In genomic region chr4:178414881-178415446, GRCh38 we compare ENCODE assay signal across 26 cellular contexts.
"Had no signal": no experiment of that assay in that cellular context is flagged by ENCODE, and none has a peak within 500 bp of the region (broad histone marks: within the 10 kb centered on the region; RNA-seq: fewer than 3 reads in every experiment).

No MANE protein-coding gene starts in this region.

- H2AFZ ChIP-seq: hepatocyte had no signal

- H3K4me1 Mint-ChIP-seq: activated B cell treated with CpG ODN at 0.5 μM for 24 hours; activated naive CD8-positive, alpha-beta T cell treated with anti-CD3 and anti-CD28 coated beads, Interleukin-2, amount 10 ng/mL, durations not matched to agents 7 days and 5 days; central memory CD8-positive, alpha-beta T cell; immature natural killer cell; naive thymus-derived CD8-positive, alpha-beta T cell had no signal

- H3K9me3 ChIP-seq: breast epithelium, esophagus muscularis mucosa, vagina had no signal

- H3K27ac ChIP-seq: breast epithelium, esophagus muscularis mucosa, hepatocyte, left lung, tibial nerve, vagina had no signal

- H3K9me3 Mint-ChIP-seq: activated naive CD8-positive, alpha-beta T cell treated with anti-CD3 and anti-CD28 coated beads, Interleukin-2, amount 10 ng/mL, durations not matched to agents 7 days and 5 days had no signal

- H3K4me3 Mint-ChIP-seq: activated B cell treated with CpG ODN at 0.5 μM for 24 hours; activated naive CD4-positive, alpha-beta T cell treated with anti-CD3 and anti-CD28 coated beads for 36 hours; activated naive CD8-positive, alpha-beta T cell treated with anti-CD3 and anti-CD28 coated beads, Interleukin-2, amount 10 ng/mL, durations not matched to agents 7 days and 5 days; central memory CD8-positive, alpha-beta T cell; immature natural killer cell; naive thymus-derived CD8-positive, alpha-beta T cell had no signal

- H3K36me3 ChIP-seq: breast epithelium, esophagus muscularis mucosa, left lung, tibial nerve, vagina had no signal

- H3K4me3 ChIP-seq: breast epithelium, esophagus muscularis mucosa, hepatocyte, left lung, lung, tibial nerve, vagina had no signal

- H3K4me1 ChIP-seq: breast epithelium, esophagus muscularis mucosa, left lung, tibial nerve, vagina had no signal

- DNase-seq: activated B cell treated with CpG ODN at 0.5 μM for 24 hours; activated CD4-positive, alpha-beta T cell treated with anti-CD3 and anti-CD28 coated beads for 4 hours; activated CD4-positive, alpha-beta T cell treated with anti-CD3 and anti-CD28 coated beads, Interleukin-2, amount 50 U/mL, for 48 hours; activated effector memory CD4-positive, alpha-beta T cell treated with Interleukin-2 at 50 U/mL for 16 hours; activated naive CD4-positive, alpha-beta T cell treated with anti-CD3 and anti-CD28 coated beads for 36 hours; activated naive CD8-positive, alpha-beta T cell treated with anti-CD3 and anti-CD28 coated beads, Interleukin-2, amount 10 ng/mL, durations not matched to agents 7 days and 5 days; activated T-cell treated with anti-CD3 and anti-CD28 coated beads, Interleukin-2, amount 50 U/mL, for 48 hours; amniotic stem cell; effector memory CD4-positive, alpha-beta T cell; glutamatergic neuron; immature natural killer cell; kidney glomerular epithelial cell; naive thymus-derived CD8-positive, alpha-beta T cell; retina; stimulated activated CD4-positive, alpha-beta T cell treated with anti-CD3 and anti-CD28 coated beads, Interleukin-2, amount 100 ng/mL, for 48 hours; stimulated activated CD8-positive, alpha-beta memory T cell treated with anti-CD3 and anti-CD28 coated beads, Interleukin-4, amount 100 ng/mL, for 48 hours; stimulated activated naive CD4-positive, alpha-beta T cell had no signal

- H3K4me2 ChIP-seq: hepatocyte had no signal

- H3K27ac Mint-ChIP-seq: activated B cell treated with CpG ODN at 0.5 μM for 24 hours; activated naive CD4-positive, alpha-beta T cell treated with anti-CD3 and anti-CD28 coated beads for 36 hours; activated naive CD8-positive, alpha-beta T cell treated with anti-CD3 and anti-CD28 coated beads, Interleukin-2, amount 10 ng/mL, durations not matched to agents 7 days and 5 days; immature natural killer cell; naive thymus-derived CD8-positive, alpha-beta T cell; progenitor cell of endocrine pancreas had no signal

- ATAC-seq: left lung; naive thymus-derived CD8-positive, alpha-beta T cell had no signal

- H3K27me3 Mint-ChIP-seq: activated B cell treated with CpG ODN at 0.5 μM for 24 hours; activated naive CD8-positive, alpha-beta T cell treated with anti-CD3 and anti-CD28 coated beads, Interleukin-2, amount 10 ng/mL, durations not matched to agents 7 days and 5 days; central memory CD8-positive, alpha-beta T cell; naive thymus-derived CD8-positive, alpha-beta T cell; progenitor cell of endocrine pancreas had no signal

- H3K27me3 ChIP-seq: breast epithelium, esophagus muscularis mucosa, hepatocyte, left lung, tibial nerve, vagina had no signal

- H3K36me3 Mint-ChIP-seq: activated naive CD8-positive, alpha-beta T cell treated with anti-CD3 and anti-CD28 coated beads, Interleukin-2, amount 10 ng/mL, durations not matched to agents 7 days and 5 days; immature natural killer cell; naive thymus-derived CD8-positive, alpha-beta T cell had no signal

- H3K79me2 ChIP-seq: hepatocyte had no signal
